1 cellular context compared by ENCODE assay signal in genomic region chr6:33838979-33839378, GRCh38.
TF ChIP-seq lines count a peak whose summit lies in the region.

No MANE protein-coding gene starts in this region.

TF ChIP-seq in endothelial cell of umbilical vein, 7 proteins besides CTCF, POLR2A, EP300 and RAD21:
- no peak for TF ChIP-seq EZH2 (IDR thresholded peaks at IDR 0.05; ENCODE audit: borderline replicate concordance, low read depth, low read length, severe bottlenecking)
- no peak for TF ChIP-seq GATA2 (IDR thresholded peaks at IDR 0.05; ENCODE audit: insufficient read depth, insufficient read length, low read depth, low read length)
- no peak for TF ChIP-seq JUN (IDR thresholded peaks at IDR 0.05; ENCODE audit: borderline replicate concordance, insufficient read depth, insufficient read length, low read depth)
- TF ChIP-seq FOS (IDR thresholded peaks at IDR 0.05; ENCODE audit: borderline replicate concordance, insufficient read depth, low read length), result no peak
- TF ChIP-seq POLR2AphosphoS5 (IDR thresholded peaks at IDR 0.05; ENCODE audit: insufficient read depth, low read depth, low read length), result no peak
- TF ChIP-seq MAX (IDR thresholded peaks at IDR 0.05; ENCODE audit: insufficient read depth, insufficient read length), result no peak
- no peak for TF ChIP-seq MYC (IDR thresholded peaks at IDR 0.05; ENCODE audit: low read depth, low read length)
